In the genomic region with DNA sequence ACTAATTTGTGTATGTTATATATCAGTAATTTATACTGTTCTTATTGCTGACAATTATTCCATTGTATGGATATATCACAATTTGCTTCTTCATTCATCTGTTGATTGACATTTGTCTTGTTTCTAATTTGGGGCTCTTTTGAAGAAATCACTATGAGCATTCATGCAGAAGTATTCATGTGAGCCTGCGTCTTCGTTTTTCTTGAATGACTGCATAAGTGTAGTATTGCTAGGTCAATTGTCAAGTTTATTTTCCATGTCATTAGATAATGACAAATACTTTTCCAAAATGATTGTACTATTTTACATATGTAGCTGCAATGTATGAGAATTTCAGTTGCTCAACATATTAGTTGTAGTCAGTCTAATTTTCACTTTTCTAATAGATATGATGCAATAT, we compare ENCODE assay signal across 24 cellular contexts.
"Had no signal": no experiment of that assay in that cellular context is flagged by ENCODE, and none has a peak within 500 bp of the region (broad histone marks: within the 10 kb centered on the region; RNA-seq: fewer than 3 reads in every experiment).

No MANE protein-coding gene starts in this region.

- H3K4me3 ChIP-seq: colonic mucosa, esophagus squamous epithelium, gastrocnemius medialis, heart right ventricle, left lung, lower lobe of right lung, mucosa of descending colon had no signal

- H3K9me3 ChIP-seq: esophagus squamous epithelium, gastrocnemius medialis, mucosa of descending colon had no signal

- ATAC-seq: effector memory CD8-positive, alpha-beta T cell; esophagus mucosa; gastrocnemius medialis; heart right ventricle; left cardiac atrium; left lung; left ventricle myocardium superior; lower lobe of right lung; mucosa of descending colon had no signal

- DNase-seq: colonic mucosa; cortex of kidney; effector CD8-positive, alpha-beta T cell; effector memory CD8-positive, alpha-beta T cell; endodermal cell; erythroblast; esophagus squamous epithelium; foreskin fibroblast; foreskin melanocyte; gastrocnemius medialis; glutamatergic neuron; head of caudate nucleus; heart right ventricle; hippocampal formation; left cardiac atrium; left lung; left ventricle myocardium superior; lower lobe of right lung; mesenchymal stem cell; mucosa of descending colon had no signal

- H3K27ac ChIP-seq: colonic mucosa, epithelial cell of prostate, esophagus squamous epithelium, gastrocnemius medialis, heart right ventricle, left lung, lower lobe of right lung had no signal

- FAIRE-seq: islet of Langerhans, keratinocyte had no signal

- H3K4me1 ChIP-seq: colonic mucosa, esophagus squamous epithelium, gastrocnemius medialis, heart right ventricle, left lung, lower lobe of right lung had no signal

- H3K27me3 ChIP-seq: colonic mucosa, esophagus squamous epithelium, gastrocnemius medialis, heart right ventricle, left lung had no signal

- H3K36me3 ChIP-seq: colonic mucosa, esophagus squamous epithelium, gastrocnemius medialis, heart right ventricle, left lung, lower lobe of right lung had no signal
